ENCODE assay signal across 12 cellular contexts in the genomic region with DNA sequence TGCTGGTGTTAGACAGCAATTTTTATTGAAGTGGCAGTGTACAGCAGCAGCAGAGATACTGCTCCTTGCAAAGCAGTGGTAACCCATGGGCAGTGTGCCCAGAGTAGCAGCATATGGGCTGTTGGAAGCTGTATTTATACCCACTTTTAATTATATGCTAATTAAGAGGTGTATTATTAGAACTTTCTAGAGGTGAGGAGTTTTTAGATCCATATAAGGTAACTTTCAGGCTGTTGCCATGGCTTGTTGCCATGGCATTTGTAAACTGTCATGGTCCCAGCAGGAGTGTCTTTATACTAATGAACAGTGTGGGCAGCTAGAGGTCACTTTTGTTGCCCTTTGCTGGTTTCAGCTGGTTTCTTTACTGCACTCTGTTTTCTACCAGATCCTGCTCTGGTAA. TPM values are rescaled to one million over a fixed set of nuclear protein-coding genes. Genes with fewer than 3 reads are reported as not detected.
A peak's percentile ranks its signal among the peaks of the same experiment; 100 is the strongest.
DNase-seq lines count a peak whose midpoint lies in the region; ATAC-seq, FAIRE-seq and TF ChIP-seq lines count a peak whose summit lies in the region.
"Had no signal": no experiment of that assay in that cellular context is flagged by ENCODE, and none has a peak within 500 bp of the region (broad histone marks: within the 10 kb centered on the region; RNA-seq: fewer than 3 reads in every experiment).

No MANE protein-coding gene starts in this region.

- POLR2A ChIA-PET in RWPE1 (lab: Yijun Ruan, JAX; ENCODE audit: low non-redundant PET), result no interaction called here

- H3K4me3 ChIP-seq in fibroblast of mammary gland (ENCODE audit: control insufficient read depth, low read depth, low read length), result no peak overlapping the region

- CTCF ChIA-PET in RWPE1 (lab: Yijun Ruan, JAX), result interaction anchor here (0.6 kb wide), 1 partner anchor 279 kb away, joined by 3 read pairs; no protein-coding TSS in a partner anchor

- H3K27ac ChIP-seq in RWPE1, result no peak overlapping the region

- TF ChIP-seq CTCF in fibroblast of mammary gland (conservative IDR thresholded peaks at IDR 0.05; ENCODE audit: control insufficient read depth, insufficient read depth, low read depth, low read length) (no peak), RWPE1 (conservative IDR thresholded peaks at IDR 0.05; ENCODE audit: low read depth) (no peak)

- FAIRE-seq in HTR-8/SVneo (lab: Jason Lieb, UNC), result no peak
- FAIRE-seq: colon had no signal

- DNase-seq in H4 (ENCODE audit: low spot score), result peak; percentile 27
- DNase-seq in NCI-H774 (lab: John Stamatoyannopoulos, UW), result peak; percentile 43
- peak; percentile 31 for DNase-seq in fibroblast of mammary gland (ENCODE audit: low read depth)
- DNase-seq in pons (ENCODE audit: low spot score), result peak; percentile 18
- DNase-seq in HTR-8/SVneo (ENCODE audit: insufficient read length, low spot score), result no peak
- no peak for DNase-seq in RWPE1 (ENCODE audit: low spot score)
- DNase-seq: activated CD4-positive, CD25-positive, alpha-beta regulatory T cell treated with anti-CD3 and anti-CD28 coated beads, Interleukin-2, amount 50 U/mL, for 72 hours; natural killer cell; NCI-H1436 had no signal

- ATAC-seq in HG02678 (IDR thresholded peaks at IDR 0.05; ENCODE audit: unreplicated experiment), result no peak
- ATAC-seq in HG03135 (IDR thresholded peaks at IDR 0.05; ENCODE audit: unreplicated experiment), result no peak
- ATAC-seq: natural killer cell had no signal

RNA-seq across cellular contexts. Expression of a gene that starts 3.7 kb away (rescaled TPM):
- 33.9 and 44.2 TPM in 2 replicates for total RNA-seq in H4 (2014; rRNA removed; shearing (Covaris generic))

Comparison
In these comparisons a context has a peak if more than half of its experiments do, and no peak if none do; other contexts are left out.
1. DNase-seq: peak in H4 (single experiment), NCI-H774 (single experiment), fibroblast of mammary gland (single experiment) and pons (single experiment); none in HTR-8/SVneo (single experiment) and RWPE1 (single experiment).